Comparison of ENCODE assay signal across 26 cellular contexts in genomic region chr7:116292381-116292780, GRCh38.
DNase-seq lines count a peak whose midpoint lies in the region; ATAC-seq, FAIRE-seq and TF ChIP-seq lines count a peak whose summit lies in the region.
"Had no signal": no experiment of that assay in that cellular context is flagged by ENCODE, and none has a peak within 500 bp of the region (broad histone marks: within the 10 kb centered on the region; RNA-seq: fewer than 3 reads in every experiment).

No MANE protein-coding gene starts in this region.

- H3K27me3 Mint-ChIP-seq in MCF 10A (ENCODE audit: insufficient read depth, unreplicated experiment): no peaks in the 10 kb centered on the region

- no peak for TF ChIP-seq POLR2A in K562 (conservative IDR thresholded peaks at IDR 0.05)

- H4K20me1 ChIP-seq in mammary epithelial cell (ENCODE audit: insufficient read depth, low read length): no peaks in the 10 kb centered on the region
- no peaks in the 10 kb centered on the region for H4K20me1 ChIP-seq in K562 (replicated peaks; ENCODE audit: control insufficient read depth, insufficient read depth, low read length)
- no peaks in the 10 kb centered on the region for H4K20me1 ChIP-seq in OCI-LY7 (ENCODE audit: insufficient read depth, low read length)
- H4K20me1 ChIP-seq: BLaER1 treated with 17β-estradiol and CSF1 and Interleukin-3, amounts not matched to agents 10 nM and 100 nM had no signal

- H3K36me3 ChIP-seq in mammary epithelial cell (ENCODE audit: insufficient read depth, low read length) (no peaks in the 10 kb centered on the region), K562 (ENCODE audit: control insufficient read depth, insufficient read depth, low read length) (no peaks in the 10 kb centered on the region), OCI-LY7 (ENCODE audit: insufficient read depth, low read length) (no peaks in the 10 kb centered on the region)
- H3K36me3 ChIP-seq: BE2C; BLaER1 treated with 17β-estradiol and CSF1 and Interleukin-3, amounts not matched to agents 10 nM and 100 nM had no signal

- FAIRE-seq in K562 (lab: Jason Lieb, UNC): no peak
- FAIRE-seq: D721Med, GM12878, GM19239 had no signal

- peaks cover 19% of the 10 kb centered on the region for H3K4me1 Mint-ChIP-seq in MCF 10A (ENCODE audit: insufficient read depth, unreplicated experiment)
- H3K4me1 Mint-ChIP-seq: CD14-positive monocyte; CD8-positive, alpha-beta memory T cell had no signal

- no peaks in the 10 kb centered on the region for H3K9me2 ChIP-seq in OCI-LY7 (ENCODE audit: insufficient read depth, low read length)

- CTCF ChIA-PET in mammary epithelial cell (lab: Charles Lee; ENCODE audit: low non-redundant PET) (no interaction called here), MCF 10A (lab: Yijun Ruan, JAX) (interaction anchor here (0.7 kb wide), 1 partner anchor 102 kb away, joined by 3 read pairs; no protein-coding TSS in a partner anchor), K562 (lab: Yijun Ruan, JAX; ENCODE audit: low intra/inter-chr PET ratio) (no interaction called here), OCI-LY7 (lab: Charles Lee; ENCODE audit: unreplicated experiment) (no interaction called here)

- no peaks in the 10 kb centered on the region for H3K9me1 ChIP-seq in K562 (ENCODE audit: control insufficient read depth, insufficient read depth, low read length)

- H2AFZ ChIP-seq in mammary epithelial cell (ENCODE audit: low read depth, low read length): peak overlapping the region; percentile 75
- H2AFZ ChIP-seq in K562 (ENCODE audit: low read depth, low read length): no peak overlapping the region
- no peak overlapping the region for H2AFZ ChIP-seq in OCI-LY7 (ENCODE audit: low read length)
- H2AFZ ChIP-seq: GM23248 had no signal

- H3K27me3 ChIP-seq in mammary epithelial cell (ENCODE audit: insufficient read depth, low read length) (no peaks in the 10 kb centered on the region), K562 (ENCODE audit: control insufficient read depth in 2 of 2, insufficient read depth in 2 of 2, low read length in 2 of 2) (peaks cover 0 to 5% of the 10 kb centered on the region in 2 experiments; a peak in 1 of 5 replicates), foreskin keratinocyte (no peaks in the 10 kb centered on the region)
- H3K27me3 ChIP-seq: BE2C; BLaER1 treated with 17β-estradiol and CSF1 and Interleukin-3, amounts not matched to agents 10 nM and 100 nM had no signal

- intact Hi-C loops in mammary epithelial cell (cut with micrococcal nuclease): no loop called here
- intact Hi-C loops in MCF 10A (cut with micrococcal nuclease): no loop called here
- intact Hi-C loops in K562 (cut with micrococcal nuclease): no loop called here
- intact Hi-C loops in OCI-LY7 (cut with micrococcal nuclease; ENCODE audit: unreplicated experiment): no loop called here

- H3K79me2 ChIP-seq in mammary epithelial cell (ENCODE audit: insufficient read depth, low read length) (no peaks in the 10 kb centered on the region), K562 (ENCODE audit: control insufficient read depth, insufficient read depth, low read length) (no peaks in the 10 kb centered on the region), OCI-LY7 (ENCODE audit: insufficient read depth, low read depth, low read length) (no peaks in the 10 kb centered on the region)

- no peak for TF ChIP-seq RAD21 in K562 (CRISPR knock-in tag; conservative IDR thresholded peaks at IDR 0.05 in 1 of 2, IDR thresholded peaks at IDR 0.05 in 1 of 2)

- no peak for TF ChIP-seq CTCF in mammary epithelial cell (conservative IDR thresholded peaks at IDR 0.05 in 1 of 2, IDR thresholded peaks at IDR 0.05 in 1 of 2; ENCODE audit: extremely low read depth in 1 of 2, insufficient read depth in 1 of 2, low read depth in 1 of 2, low read length in 2 of 2)
- TF ChIP-seq CTCF in MCF 10A (IDR thresholded peaks at IDR 0.05; ENCODE audit: unreplicated experiment): no peak
- no peak for TF ChIP-seq CTCF in K562 (IDR thresholded peaks at IDR 0.05 in 2 of 3, conservative IDR thresholded peaks at IDR 0.05 in 1 of 3; ENCODE audit: insufficient read depth in 2 of 3, low read depth in 1 of 3, low read length in 3 of 3)
- no peak for TF ChIP-seq CTCF in foreskin keratinocyte (conservative IDR thresholded peaks at IDR 0.05)
- TF ChIP-seq CTCF in OCI-LY7 (conservative IDR thresholded peaks at IDR 0.05; ENCODE audit: low read length): no peak

- 81% methylated on average over 1 of the region's 1 CpG for WGBS in mammary epithelial cell (ENCODE audit: low coverage, missing lambda C conversion rate)
- WGBS in K562 (ENCODE audit: insufficient coverage, low coverage, missing lambda C conversion rate): 0% methylated on average over 1 of the region's 1 CpG

- H3K27ac ChIP-seq in mammary epithelial cell (ENCODE audit: insufficient read depth, low read depth, low read length) (no peak overlapping the region), K562 (ENCODE audit: extremely low read depth, low read depth, low read length) (no peak overlapping the region), foreskin keratinocyte (no peak overlapping the region), OCI-LY7 (ENCODE audit: low read depth, low read length, poor library complexity, severe bottlenecking) (no peak overlapping the region)
- H3K27ac ChIP-seq: BLaER1 treated with 17β-estradiol and CSF1 and Interleukin-3, amounts not matched to agents 10 nM and 100 nM; GM23248 had no signal

- in situ Hi-C loops in mammary epithelial cell (cut with MboI; ENCODE audit: low sequenced_read_pairs in 2 of 2): no loop called here
- in situ Hi-C loops in K562 (cut with MboI): no loop called here

- H3K9me3 ChIP-seq in mammary epithelial cell (replicated peaks; ENCODE audit: insufficient read depth, low read length) (peaks cover 2% of the 10 kb centered on the region), K562 (replicated peaks; ENCODE audit: control insufficient read depth, insufficient read depth, low read depth, low read length) (no peaks in the 10 kb centered on the region), OCI-LY7 (ENCODE audit: low read length) (no peaks in the 10 kb centered on the region)
- H3K9me3 ChIP-seq: BE2C had no signal

- H3K4me3 ChIP-seq in mammary epithelial cell (replicated peaks in 1 of 3; ENCODE audit: insufficient read depth in 1 of 3, low read depth in 2 of 3, low read length in 3 of 3): no peak overlapping the region
- no peak overlapping the region for H3K4me3 ChIP-seq in K562
- no peak overlapping the region for H3K4me3 ChIP-seq in OCI-LY7 (ENCODE audit: low read depth, low read length, poor library complexity, severe bottlenecking)
- H3K4me3 ChIP-seq: A549; BLaER1 treated with 17β-estradiol and CSF1 and Interleukin-3, amounts not matched to agents 10 nM and 100 nM; GM12878; GM23248 had no signal

- peaks cover 6% of the 10 kb centered on the region for H3K36me3 Mint-ChIP-seq in MCF 10A (ENCODE audit: insufficient read depth, unreplicated experiment)
- H3K36me3 Mint-ChIP-seq: CD14-positive monocyte had no signal

- ATAC-seq in K562 (no peak), foreskin keratinocyte (no peak)
- ATAC-seq: GM12878 had no signal

- dilution Hi-C loops in mammary epithelial cell (cut with HindIII; ENCODE audit: low sequenced_read_pairs): no loop called here

- BruUV-seq in mammary epithelial cell (replicated peaks; lab: Mats Ljungman, UMichigan): no TSS peak
- no TSS peak for BruUV-seq in MCF 10A (replicated peaks; lab: Mats Ljungman, UMichigan)
- BruUV-seq in K562 (replicated peaks; lab: Mats Ljungman, UMichigan): no TSS peak
- BruUV-seq in OCI-LY7 (replicated peaks; lab: Mats Ljungman, UMichigan): no TSS peak

- peaks cover 24% of the 10 kb centered on the region for H3K4me1 ChIP-seq in mammary epithelial cell (ENCODE audit: insufficient read depth, low read length)
- H3K4me1 ChIP-seq in K562 (replicated peaks in 1 of 2; ENCODE audit: control insufficient read depth in 2 of 2, insufficient read depth in 2 of 2, low read length in 2 of 2): no peaks in the 10 kb centered on the region
- peaks cover 19% of the 10 kb centered on the region for H3K4me1 ChIP-seq in foreskin keratinocyte
- no peaks in the 10 kb centered on the region for H3K4me1 ChIP-seq in OCI-LY7 (ENCODE audit: insufficient read depth, low read length, poor library complexity, severe bottlenecking)
- H3K4me1 ChIP-seq: BE2C had no signal

- POLR2A ChIA-PET in MCF 10A (lab: Yijun Ruan, JAX): interaction anchor here (1.5 kb wide), 1 partner anchor 20 kb away, joined by 4 read pairs; no protein-coding TSS in a partner anchor
- POLR2A ChIA-PET in K562 (lab: Yijun Ruan, JAX): no interaction called here
- POLR2A ChIA-PET in OCI-LY7 (lab: Charles Lee): no interaction called here

- no peak for TF ChIP-seq EP300 in K562 (IDR thresholded peaks at IDR 0.05; ENCODE audit: low read length)

- peaks cover 38% of the 10 kb centered on the region for H3K9me3 Mint-ChIP-seq in MCF 10A (ENCODE audit: unreplicated experiment)

- H3K9ac ChIP-seq in mammary epithelial cell (ENCODE audit: insufficient read depth, low read length) (no peak overlapping the region), K562 (ENCODE audit: insufficient read depth in 1 of 2, low read depth in 2 of 2, low read length in 2 of 2) (no peak overlapping the region)
- H3K9ac ChIP-seq: BLaER1 treated with 17β-estradiol and CSF1 and Interleukin-3, amounts not matched to agents 10 nM and 100 nM; GM23248 had no signal

- no peak overlapping the region for H3K27ac Mint-ChIP-seq in MCF 10A (ENCODE audit: low read depth, unreplicated experiment)
- H3K27ac Mint-ChIP-seq: CD4-positive, alpha-beta T cell; CD8-positive, alpha-beta memory T cell had no signal

- peak overlapping the region; percentile 38 for H3K4me2 ChIP-seq in mammary epithelial cell (ENCODE audit: insufficient read depth, low read depth, low read length)
- no peak overlapping the region for H3K4me2 ChIP-seq in K562 (ENCODE audit: insufficient read depth, low read length)
- no peak overlapping the region for H3K4me2 ChIP-seq in OCI-LY7 (ENCODE audit: low read length)
- H3K4me2 ChIP-seq: A549; BLaER1 treated with 17β-estradiol and CSF1 and Interleukin-3, amounts not matched to agents 10 nM and 100 nM had no signal

- H3K4me3 Mint-ChIP-seq in MCF 10A (ENCODE audit: unreplicated experiment): no peak overlapping the region
- H3K4me3 Mint-ChIP-seq: CD14-positive monocyte; CD4-positive, alpha-beta T cell; CD8-positive, alpha-beta memory T cell had no signal

- no peak for DNase-seq in mammary epithelial cell
- no peak for DNase-seq in MCF 10A (ENCODE audit: unreplicated experiment)
- no peak for DNase-seq in K562 (ENCODE audit: extremely low read depth in 1 of 4, low spot score in 3 of 4)
- peak; percentile 59 to 74 for DNase-seq in foreskin keratinocyte
- no peak for DNase-seq in medulla oblongata (ENCODE audit: extremely low spot score)
- no peak for DNase-seq in OCI-LY7 (ENCODE audit: low spot score)
- DNase-seq in activated naive CD4-positive, alpha-beta T cell treated with Interleukin-2 at 50 U/mL for 16 hours: no peak
- DNase-seq: 8988T; ACHN; AML-193; BE2C; CD4-positive, alpha-beta T cell; CD8-positive, alpha-beta memory T cell; DMS 273 treated with DMSO at 0.1 percent for 48 hours; DMS79; EL; GDM1; GM23248; H7; HCEC 1CT had no signal

Comparison
In these comparisons a context has a peak if more than half of its experiments do, and no peak if none do; other contexts are left out.
1. DNase-seq: peak in foreskin keratinocyte (2 of 2); none in mammary epithelial cell (single experiment), MCF 10A (single experiment), K562 (0 of 4), medulla oblongata (single experiment), OCI-LY7 (single experiment) and activated naive CD4-positive, alpha-beta T cell treated with Interleukin-2 at 50 U/mL for 16 hours (single experiment).